10 cellular contexts compared by ENCODE assay signal in the genomic region with DNA sequence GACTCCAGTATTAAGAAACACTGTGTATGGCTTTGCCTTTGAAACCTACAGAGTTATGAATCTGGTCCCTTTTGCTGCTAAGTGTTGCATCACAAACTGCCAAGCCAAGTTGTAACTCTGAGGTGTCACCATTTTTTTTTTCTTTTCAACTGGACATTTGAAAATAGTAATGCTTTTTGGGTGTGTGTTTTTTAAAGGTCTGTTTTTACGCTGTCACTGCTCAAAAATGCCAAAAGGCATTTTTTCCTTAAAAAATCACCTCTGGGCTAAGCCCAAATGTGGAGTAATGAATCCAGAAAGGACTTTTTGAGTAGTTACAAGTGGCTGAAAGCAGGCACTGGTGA. TPM values are rescaled to one million over a fixed set of nuclear protein-coding genes. Genes with fewer than 3 reads are reported as not detected.
A peak's percentile ranks its signal among the peaks of the same experiment; 100 is the strongest.
DNase-seq lines count a peak whose midpoint lies in the region; ATAC-seq and TF ChIP-seq lines count a peak whose summit lies in the region.
"Had no signal": no experiment of that assay in that cellular context is flagged by ENCODE, and none has a peak within 500 bp of the region (broad histone marks: within the 10 kb centered on the region; RNA-seq: fewer than 3 reads in every experiment).

No MANE protein-coding gene starts in this region.

- no peaks in the 10 kb centered on the region for H3K27me3 ChIP-seq in DOHH2 (ENCODE audit: control insufficient read depth, low read length)
- H3K27me3 ChIP-seq in gastrocnemius medialis = no peaks in the 10 kb centered on the region
- H3K27me3 ChIP-seq in HAP-1 (ENCODE audit: low read depth) = no peaks in the 10 kb centered on the region

- H3F3A ChIP-seq in DOHH2 (ENCODE audit: control insufficient read depth, insufficient read depth) = peaks cover 26% of the 10 kb centered on the region

- peaks cover 6% of the 10 kb centered on the region for H3K36me3 Mint-ChIP-seq in chondrocyte (ENCODE audit: low read depth)

- H3K36me3 ChIP-seq in DOHH2 (ENCODE audit: control insufficient read depth, low read length) = peaks cover 17% of the 10 kb centered on the region
- H3K36me3 ChIP-seq in gastrocnemius medialis = no peaks in the 10 kb centered on the region
- peaks cover 8% of the 10 kb centered on the region for H3K36me3 ChIP-seq in HAP-1 (replicated peaks)

- DNase-seq in NOMO-1 (lab: John Stamatoyannopoulos, UW; ENCODE audit: unreplicated experiment in 2 of 2) = peak; percentile 40 to 59
- DNase-seq in chondrocyte (ENCODE audit: low spot score) = no peak
- no peak for DNase-seq in gastrocnemius medialis
- DNase-seq in HAP-1 (ENCODE audit: low spot score in 2 of 2) = no peak
- DNase-seq: NCI-H1417 treated with DMSO at 0.1 percent for 48 hours, SHP77 treated with DMSO at 0.1 percent for 48 hours had no signal

- no peaks in the 10 kb centered on the region for H3K27me3 Mint-ChIP-seq in chondrocyte (ENCODE audit: low read depth)

- H3K4me3 Mint-ChIP-seq in chondrocyte (ENCODE audit: unreplicated experiment) = no peak overlapping the region

- TF ChIP-seq CTCF in DOHH2 (IDR thresholded peaks at IDR 0.05; ENCODE audit: low read depth, low read length, poor library complexity, severe bottlenecking) (no peak), chondrocyte (IDR thresholded peaks at IDR 0.05) (no peak), gastrocnemius medialis (IDR thresholded peaks at IDR 0.05 in 4 of 5, conservative IDR thresholded peaks at IDR 0.05 in 1 of 5) (no peak)

- H4K20me1 ChIP-seq in DOHH2 (ENCODE audit: control insufficient read depth, insufficient read depth, low read depth, low read length) = peaks cover 10% of the 10 kb centered on the region

- H3K9me2 ChIP-seq in DOHH2 (replicated peaks; ENCODE audit: control insufficient read depth, low read length) = no peaks in the 10 kb centered on the region

- H3K27ac ChIP-seq in DOHH2 (ENCODE audit: low read depth, low read length) (peak overlapping the region; percentile 74), gastrocnemius medialis (peak overlapping the region; percentile 87 to 98 (median 94))

- no peaks in the 10 kb centered on the region for H3K9me3 Mint-ChIP-seq in chondrocyte (ENCODE audit: low read depth)

- peaks cover 80% of the 10 kb centered on the region for H3K79me2 ChIP-seq in DOHH2 (ENCODE audit: control insufficient read depth, low read length)

- H3K4me3 ChIP-seq in DOHH2 (ENCODE audit: low read length) = peak overlapping the region; percentile 56
- H3K4me3 ChIP-seq in gastrocnemius medialis = no peak overlapping the region
- no peak overlapping the region for H3K4me3 ChIP-seq in HAP-1

- H3K9me3 ChIP-seq in DOHH2 (ENCODE audit: control insufficient read depth, insufficient read depth, low read length) = no peaks in the 10 kb centered on the region
- no peaks in the 10 kb centered on the region for H3K9me3 ChIP-seq in gastrocnemius medialis
- H3K9me3 ChIP-seq in HAP-1 = no peaks in the 10 kb centered on the region

- intact Hi-C loops in gastrocnemius medialis (cut with DNase I; ENCODE audit: low total_unique reads) = loop anchor here (10.0 kb wide), 1 partner anchor 1200 kb away; the partner anchor contains the start of gene FEM1B

- in situ Hi-C loops in gastrocnemius medialis (cut with MboI; ENCODE audit: low sequenced_read_pairs in 4 of 4) (loop anchor here in 3 of 4 donors (5.0 to 10.0 kb wide), 3 partner anchors 50 to 120 kb away; no protein-coding TSS in a partner anchor), HAP-1 (cut with MboI; ENCODE audit: low sequenced_read_pairs) (no loop called here)

- no peak for TF ChIP-seq POLR2A in gastrocnemius medialis (IDR thresholded peaks at IDR 0.05)

- ATAC-seq in gastrocnemius medialis = no peak
- no peak for ATAC-seq in GM18861 (IDR thresholded peaks at IDR 0.05; ENCODE audit: unreplicated experiment)
- ATAC-seq in GM21423 (IDR thresholded peaks at IDR 0.05; ENCODE audit: unreplicated experiment) = no peak
- ATAC-seq in HG02884 (IDR thresholded peaks at IDR 0.05; ENCODE audit: unreplicated experiment) = no peak

- H3K4me1 ChIP-seq in DOHH2 (ENCODE audit: control insufficient read depth, low read length) (peaks cover 78% of the 10 kb centered on the region), gastrocnemius medialis (peaks cover 93 to 97% of the 10 kb centered on the region in 2 donors), HAP-1 (peaks cover 8% of the 10 kb centered on the region)

- H3K4me2 ChIP-seq in DOHH2 (ENCODE audit: low read length) = peak overlapping the region; percentile 64

- peaks cover 56% of the 10 kb centered on the region for H3K4me1 Mint-ChIP-seq in chondrocyte (ENCODE audit: low read depth)

- H3K27ac Mint-ChIP-seq in chondrocyte (ENCODE audit: unreplicated experiment) = peak overlapping the region; percentile 27

RNA-seq across cellular contexts. Expression of gene SMAD3, which starts 9.5 kb away (rescaled TPM):
- 19.0 to 27.2 TPM (median 23.2 TPM) in 3 replicates for total RNA-seq in chondrocyte
- 10 to 100 TPM; 15.9 to 61.7 (median 26.3) TPM for total RNA-seq in gastrocnemius medialis

Comparison
In these comparisons a context has a peak if more than half of its experiments do, and no peak if none do; other contexts are left out.
1. DNase-seq: peak in NOMO-1 (2 of 2); none in chondrocyte (single experiment), gastrocnemius medialis (0 of 2) and HAP-1 (0 of 2).